ENCODE assay signal across 1 cellular context in the genomic region with DNA sequence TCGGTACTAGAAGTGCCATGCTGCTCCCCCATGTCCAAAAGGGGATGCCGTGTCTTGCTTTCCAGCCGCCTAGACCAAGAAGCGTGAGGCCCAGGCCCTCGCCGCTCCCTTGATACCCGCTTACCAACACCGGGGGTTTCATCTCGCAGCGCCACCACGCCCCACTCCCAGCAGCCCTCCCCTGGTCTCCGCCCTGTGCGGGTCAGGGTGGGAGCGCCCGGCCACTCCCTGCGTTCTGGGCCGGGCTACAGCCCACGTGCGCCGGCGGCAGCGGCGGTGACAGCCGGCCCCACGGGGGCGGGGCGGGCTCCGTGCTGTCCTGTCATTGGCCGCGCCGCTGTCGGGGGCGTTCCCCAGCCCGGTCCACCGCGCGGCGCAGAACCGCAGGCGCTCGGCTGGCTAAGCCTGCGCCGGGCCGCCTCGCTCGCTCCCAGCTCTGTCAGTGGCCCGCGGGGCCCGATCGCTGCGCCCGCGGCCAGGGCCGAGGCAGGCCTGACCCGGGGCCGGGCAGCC.
TF ChIP-seq lines count a peak whose summit lies in the region.

A gene with protein sequence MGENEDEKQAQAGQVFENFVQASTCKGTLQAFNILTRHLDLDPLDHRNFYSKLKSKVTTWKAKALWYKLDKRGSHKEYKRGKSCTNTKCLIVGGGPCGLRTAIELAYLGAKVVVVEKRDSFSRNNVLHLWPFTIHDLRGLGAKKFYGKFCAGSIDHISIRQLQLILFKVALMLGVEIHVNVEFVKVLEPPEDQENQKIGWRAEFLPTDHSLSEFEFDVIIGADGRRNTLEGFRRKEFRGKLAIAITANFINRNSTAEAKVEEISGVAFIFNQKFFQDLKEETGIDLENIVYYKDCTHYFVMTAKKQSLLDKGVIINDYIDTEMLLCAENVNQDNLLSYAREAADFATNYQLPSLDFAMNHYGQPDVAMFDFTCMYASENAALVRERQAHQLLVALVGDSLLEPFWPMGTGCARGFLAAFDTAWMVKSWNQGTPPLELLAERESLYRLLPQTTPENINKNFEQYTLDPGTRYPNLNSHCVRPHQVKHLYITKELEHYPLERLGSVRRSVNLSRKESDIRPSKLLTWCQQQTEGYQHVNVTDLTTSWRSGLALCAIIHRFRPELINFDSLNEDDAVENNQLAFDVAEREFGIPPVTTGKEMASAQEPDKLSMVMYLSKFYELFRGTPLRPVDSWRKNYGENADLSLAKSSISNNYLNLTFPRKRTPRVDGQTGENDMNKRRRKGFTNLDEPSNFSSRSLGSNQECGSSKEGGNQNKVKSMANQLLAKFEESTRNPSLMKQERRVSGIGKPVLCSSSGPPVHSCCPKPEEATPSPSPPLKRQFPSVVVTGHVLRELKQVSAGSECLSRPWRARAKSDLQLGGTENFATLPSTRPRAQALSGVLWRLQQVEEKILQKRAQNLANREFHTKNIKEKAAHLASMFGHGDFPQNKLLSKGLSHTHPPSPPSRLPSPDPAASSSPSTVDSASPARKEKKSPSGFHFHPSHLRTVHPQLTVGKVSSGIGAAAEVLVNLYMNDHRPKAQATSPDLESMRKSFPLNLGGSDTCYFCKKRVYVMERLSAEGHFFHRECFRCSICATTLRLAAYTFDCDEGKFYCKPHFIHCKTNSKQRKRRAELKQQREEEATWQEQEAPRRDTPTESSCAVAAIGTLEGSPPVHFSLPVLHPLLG (plus strand): TSS at position 390 of the 513 bp plus-strand sequence. CDS start 51,566 bp downstream, outside the sequence.

TF ChIP-seq in HepG2, 621 proteins besides CTCF, POLR2A, EP300 and RAD21 (continued from another document and continues in another):
- TF ChIP-seq ARNTL (CRISPR knock-in tag; IDR thresholded peaks at IDR 0.05): peak; percentile 91
- TF ChIP-seq KDM5B (CRISPR knock-in tag; IDR thresholded peaks at IDR 0.05; ENCODE audit: borderline replicate concordance): no peak; the same call in 1 of the 2 replicates
- no peak for TF ChIP-seq GTF3A (CRISPR knock-in tag; conservative IDR thresholded peaks at IDR 0.05)
- peak; percentile 31; the same call in 1 of the 2 replicates for TF ChIP-seq THAP11 (CRISPR knock-in tag; IDR thresholded peaks at IDR 0.05)
- TF ChIP-seq, protein P1, sequence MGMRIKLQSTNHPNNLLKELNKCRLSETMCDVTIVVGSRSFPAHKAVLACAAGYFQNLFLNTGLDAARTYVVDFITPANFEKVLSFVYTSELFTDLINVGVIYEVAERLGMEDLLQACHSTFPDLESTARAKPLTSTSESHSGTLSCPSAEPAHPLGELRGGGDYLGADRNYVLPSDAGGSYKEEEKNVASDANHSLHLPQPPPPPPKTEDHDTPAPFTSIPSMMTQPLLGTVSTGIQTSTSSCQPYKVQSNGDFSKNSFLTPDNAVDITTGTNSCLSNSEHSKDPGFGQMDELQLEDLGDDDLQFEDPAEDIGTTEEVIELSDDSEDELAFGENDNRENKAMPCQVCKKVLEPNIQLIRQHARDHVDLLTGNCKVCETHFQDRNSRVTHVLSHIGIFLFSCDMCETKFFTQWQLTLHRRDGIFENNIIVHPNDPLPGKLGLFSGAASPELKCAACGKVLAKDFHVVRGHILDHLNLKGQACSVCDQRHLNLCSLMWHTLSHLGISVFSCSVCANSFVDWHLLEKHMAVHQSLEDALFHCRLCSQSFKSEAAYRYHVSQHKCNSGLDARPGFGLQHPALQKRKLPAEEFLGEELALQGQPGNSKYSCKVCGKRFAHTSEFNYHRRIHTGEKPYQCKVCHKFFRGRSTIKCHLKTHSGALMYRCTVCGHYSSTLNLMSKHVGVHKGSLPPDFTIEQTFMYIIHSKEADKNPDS (CRISPR knock-in tag; IDR thresholded peaks at IDR 0.05): no peak
- peak; percentile 32 for TF ChIP-seq XRCC5 (optimal IDR thresholded peaks at IDR 0.05; ENCODE audit: low read length)
- TF ChIP-seq TAF15 (IDR thresholded peaks at IDR 0.05; ENCODE audit: low read depth, low read length, poor library complexity, severe bottlenecking): no peak
- TF ChIP-seq ZNF451 (CRISPR knock-in tag; IDR thresholded peaks at IDR 0.05): no peak
- TF ChIP-seq KDM1A (CRISPR knock-in tag; IDR thresholded peaks at IDR 0.05): no peak
- TF ChIP-seq JARID2 (CRISPR knock-in tag; IDR thresholded peaks at IDR 0.05; ENCODE audit: insufficient replicate concordance): no peak
- TF ChIP-seq TEAD2 (CRISPR knock-in tag; IDR thresholded peaks at IDR 0.05): no peak
- TF ChIP-seq ZNF652 (CRISPR knock-in tag; IDR thresholded peaks at IDR 0.05; ENCODE audit: borderline replicate concordance, low read depth): no peak
- no peak for TF ChIP-seq GTF2F1 (IDR thresholded peaks at IDR 0.05; ENCODE audit: low read length)
- TF ChIP-seq ZNF556 (CRISPR knock-in tag; IDR thresholded peaks at IDR 0.05; ENCODE audit: borderline replicate concordance): no peak
- TF ChIP-seq RFX1 (IDR thresholded peaks at IDR 0.05): no peak
- TF ChIP-seq, protein P2, sequence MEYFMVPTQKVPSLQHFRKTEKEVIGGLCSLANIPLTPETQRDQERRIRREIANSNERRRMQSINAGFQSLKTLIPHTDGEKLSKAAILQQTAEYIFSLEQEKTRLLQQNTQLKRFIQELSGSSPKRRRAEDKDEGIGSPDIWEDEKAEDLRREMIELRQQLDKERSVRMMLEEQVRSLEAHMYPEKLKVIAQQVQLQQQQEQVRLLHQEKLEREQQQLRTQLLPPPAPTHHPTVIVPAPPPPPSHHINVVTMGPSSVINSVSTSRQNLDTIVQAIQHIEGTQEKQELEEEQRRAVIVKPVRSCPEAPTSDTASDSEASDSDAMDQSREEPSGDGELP (IDR thresholded peaks at IDR 0.05; ENCODE audit: borderline replicate concordance, low read depth): no peak
- no peak for TF ChIP-seq FOXJ3 (CRISPR knock-in tag; IDR thresholded peaks at IDR 0.05; ENCODE audit: borderline replicate concordance)
- peak; percentile 58 for TF ChIP-seq ZFY (CRISPR knock-in tag; IDR thresholded peaks at IDR 0.05)
- no peak for TF ChIP-seq NKX3-1 (CRISPR knock-in tag; IDR thresholded peaks at IDR 0.05)
- no peak for TF ChIP-seq SETDB1 (CRISPR knock-in tag; IDR thresholded peaks at IDR 0.05; ENCODE audit: borderline replicate concordance)
- no peak for TF ChIP-seq ZKSCAN5 (CRISPR knock-in tag; IDR thresholded peaks at IDR 0.05)
- TF ChIP-seq SRY (CRISPR knock-in tag; IDR thresholded peaks at IDR 0.05): no peak
- TF ChIP-seq ZSCAN31 (CRISPR knock-in tag; IDR thresholded peaks at IDR 0.05; ENCODE audit: low read depth): no peak
- no peak for TF ChIP-seq ZNF850 (CRISPR knock-in tag; conservative IDR thresholded peaks at IDR 0.05)
- TF ChIP-seq HOXA7 (CRISPR knock-in tag; IDR thresholded peaks at IDR 0.05): no peak
- TF ChIP-seq HDAC1 (CRISPR knock-in tag; IDR thresholded peaks at IDR 0.05): no peak
- TF ChIP-seq, protein P3, sequence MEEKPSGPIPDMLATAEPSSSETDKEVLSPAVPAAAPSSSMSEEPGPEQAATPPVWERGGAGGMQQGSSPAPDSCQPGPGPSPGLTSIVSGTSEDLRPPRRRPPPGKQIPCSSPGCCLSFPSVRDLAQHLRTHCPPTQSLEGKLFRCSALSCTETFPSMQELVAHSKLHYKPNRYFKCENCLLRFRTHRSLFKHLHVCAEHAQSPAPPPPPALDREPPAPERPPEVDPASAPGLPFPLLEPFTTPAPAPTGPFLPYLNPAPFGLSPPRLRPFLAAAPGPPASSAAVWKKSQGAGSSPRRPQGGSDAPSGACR (CRISPR knock-in tag; IDR thresholded peaks at IDR 0.05): no peak
- no peak for TF ChIP-seq ZNF790 (CRISPR knock-in tag; IDR thresholded peaks at IDR 0.05; ENCODE audit: borderline replicate concordance)
- TF ChIP-seq ZNF75D (CRISPR knock-in tag; IDR thresholded peaks at IDR 0.05; ENCODE audit: borderline replicate concordance): no peak
- TF ChIP-seq PTBP1 (IDR thresholded peaks at IDR 0.05; ENCODE audit: low read depth, low read length, poor library complexity, severe bottlenecking): no peak
- no peak for TF ChIP-seq NCOA5 (CRISPR knock-in tag; IDR thresholded peaks at IDR 0.05)
- TF ChIP-seq, protein P4, sequence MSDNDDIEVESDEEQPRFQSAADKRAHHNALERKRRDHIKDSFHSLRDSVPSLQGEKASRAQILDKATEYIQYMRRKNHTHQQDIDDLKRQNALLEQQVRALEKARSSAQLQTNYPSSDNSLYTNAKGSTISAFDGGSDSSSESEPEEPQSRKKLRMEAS (IDR thresholded peaks at IDR 0.05): peak; percentile 93
- peak; percentile 76; the same call in 1 of the 2 replicates for TF ChIP-seq MEIS2 (CRISPR knock-in tag; IDR thresholded peaks at IDR 0.05)
- peak; percentile 98; the same call in 2 of the 3 replicates for TF ChIP-seq MXI1 (IDR thresholded peaks at IDR 0.05; ENCODE audit: borderline replicate concordance, low read depth, low read length)
- no peak for TF ChIP-seq ZNF558 (CRISPR knock-in tag; IDR thresholded peaks at IDR 0.05; ENCODE audit: borderline replicate concordance)
- no peak for TF ChIP-seq AGO1 (IDR thresholded peaks at IDR 0.05; ENCODE audit: low read depth, low read length, poor library complexity, severe bottlenecking)
- no peak for TF ChIP-seq KDM3A (CRISPR knock-in tag; IDR thresholded peaks at IDR 0.05; ENCODE audit: low read depth)
- peak; percentile 89 for TF ChIP-seq SP4 (CRISPR knock-in tag; IDR thresholded peaks at IDR 0.05)
- TF ChIP-seq, protein P5, sequence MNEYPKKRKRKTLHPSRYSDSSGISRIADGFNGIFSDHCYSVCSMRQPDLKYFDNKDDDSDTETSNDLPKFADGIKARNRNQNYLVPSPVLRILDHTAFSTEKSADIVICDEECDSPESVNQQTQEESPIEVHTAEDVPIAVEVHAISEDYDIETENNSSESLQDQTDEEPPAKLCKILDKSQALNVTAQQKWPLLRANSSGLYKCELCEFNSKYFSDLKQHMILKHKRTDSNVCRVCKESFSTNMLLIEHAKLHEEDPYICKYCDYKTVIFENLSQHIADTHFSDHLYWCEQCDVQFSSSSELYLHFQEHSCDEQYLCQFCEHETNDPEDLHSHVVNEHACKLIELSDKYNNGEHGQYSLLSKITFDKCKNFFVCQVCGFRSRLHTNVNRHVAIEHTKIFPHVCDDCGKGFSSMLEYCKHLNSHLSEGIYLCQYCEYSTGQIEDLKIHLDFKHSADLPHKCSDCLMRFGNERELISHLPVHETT (CRISPR knock-in tag; conservative IDR thresholded peaks at IDR 0.05): no peak
- TF ChIP-seq, protein P6, sequence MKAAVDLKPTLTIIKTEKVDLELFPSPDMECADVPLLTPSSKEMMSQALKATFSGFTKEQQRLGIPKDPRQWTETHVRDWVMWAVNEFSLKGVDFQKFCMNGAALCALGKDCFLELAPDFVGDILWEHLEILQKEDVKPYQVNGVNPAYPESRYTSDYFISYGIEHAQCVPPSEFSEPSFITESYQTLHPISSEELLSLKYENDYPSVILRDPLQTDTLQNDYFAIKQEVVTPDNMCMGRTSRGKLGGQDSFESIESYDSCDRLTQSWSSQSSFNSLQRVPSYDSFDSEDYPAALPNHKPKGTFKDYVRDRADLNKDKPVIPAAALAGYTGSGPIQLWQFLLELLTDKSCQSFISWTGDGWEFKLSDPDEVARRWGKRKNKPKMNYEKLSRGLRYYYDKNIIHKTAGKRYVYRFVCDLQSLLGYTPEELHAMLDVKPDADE (CRISPR knock-in tag; IDR thresholded peaks at IDR 0.05): no peak
- no peak for TF ChIP-seq ZZZ3 (CRISPR knock-in tag; IDR thresholded peaks at IDR 0.05; ENCODE audit: borderline replicate concordance)
- no peak for TF ChIP-seq ZNF775 (CRISPR knock-in tag; IDR thresholded peaks at IDR 0.05; ENCODE audit: borderline replicate concordance)
- TF ChIP-seq, protein P7, sequence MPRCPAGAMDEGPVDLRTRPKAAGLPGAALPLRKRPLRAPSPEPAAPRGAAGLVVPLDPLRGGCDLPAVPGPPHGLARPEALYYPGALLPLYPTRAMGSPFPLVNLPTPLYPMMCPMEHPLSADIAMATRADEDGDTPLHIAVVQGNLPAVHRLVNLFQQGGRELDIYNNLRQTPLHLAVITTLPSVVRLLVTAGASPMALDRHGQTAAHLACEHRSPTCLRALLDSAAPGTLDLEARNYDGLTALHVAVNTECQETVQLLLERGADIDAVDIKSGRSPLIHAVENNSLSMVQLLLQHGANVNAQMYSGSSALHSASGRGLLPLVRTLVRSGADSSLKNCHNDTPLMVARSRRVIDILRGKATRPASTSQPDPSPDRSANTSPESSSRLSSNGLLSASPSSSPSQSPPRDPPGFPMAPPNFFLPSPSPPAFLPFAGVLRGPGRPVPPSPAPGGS (CRISPR knock-in tag; IDR thresholded peaks at IDR 0.05): 0 out of 2 replicates have a peak, but pooled peaks have one; percentile 11
- no peak for TF ChIP-seq ASH2L (IDR thresholded peaks at IDR 0.05; ENCODE audit: insufficient read length, low read depth, low read length)
- TF ChIP-seq ZNF768 (CRISPR knock-in tag; IDR thresholded peaks at IDR 0.05): no peak
- TF ChIP-seq, protein P8, sequence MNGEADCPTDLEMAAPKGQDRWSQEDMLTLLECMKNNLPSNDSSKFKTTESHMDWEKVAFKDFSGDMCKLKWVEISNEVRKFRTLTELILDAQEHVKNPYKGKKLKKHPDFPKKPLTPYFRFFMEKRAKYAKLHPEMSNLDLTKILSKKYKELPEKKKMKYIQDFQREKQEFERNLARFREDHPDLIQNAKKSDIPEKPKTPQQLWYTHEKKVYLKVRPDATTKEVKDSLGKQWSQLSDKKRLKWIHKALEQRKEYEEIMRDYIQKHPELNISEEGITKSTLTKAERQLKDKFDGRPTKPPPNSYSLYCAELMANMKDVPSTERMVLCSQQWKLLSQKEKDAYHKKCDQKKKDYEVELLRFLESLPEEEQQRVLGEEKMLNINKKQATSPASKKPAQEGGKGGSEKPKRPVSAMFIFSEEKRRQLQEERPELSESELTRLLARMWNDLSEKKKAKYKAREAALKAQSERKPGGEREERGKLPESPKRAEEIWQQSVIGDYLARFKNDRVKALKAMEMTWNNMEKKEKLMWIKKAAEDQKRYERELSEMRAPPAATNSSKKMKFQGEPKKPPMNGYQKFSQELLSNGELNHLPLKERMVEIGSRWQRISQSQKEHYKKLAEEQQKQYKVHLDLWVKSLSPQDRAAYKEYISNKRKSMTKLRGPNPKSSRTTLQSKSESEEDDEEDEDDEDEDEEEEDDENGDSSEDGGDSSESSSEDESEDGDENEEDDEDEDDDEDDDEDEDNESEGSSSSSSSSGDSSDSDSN (CRISPR knock-in tag; IDR thresholded peaks at IDR 0.05): no peak
- no peak for TF ChIP-seq ZSCAN29 (CRISPR knock-in tag; conservative IDR thresholded peaks at IDR 0.05)
- TF ChIP-seq ZNF225 (CRISPR knock-in tag; IDR thresholded peaks at IDR 0.05): no peak
- TF ChIP-seq ZNF292 (CRISPR knock-in tag; IDR thresholded peaks at IDR 0.05; ENCODE audit: borderline replicate concordance, low read depth): no peak
- TF ChIP-seq EHMT2 (IDR thresholded peaks at IDR 0.05; ENCODE audit: borderline replicate concordance, low read depth, low read length): no peak
